ENCODE assay signal across 1 cellular context in genomic region chr11:88320149-88320559, GRCh38.
TF ChIP-seq lines count a peak whose summit lies in the region.

No MANE protein-coding gene starts in this region.

TF ChIP-seq in HEK293, 187 proteins besides CTCF, POLR2A, EP300 and RAD21 (continued from another document and continues in another):
- TF ChIP-seq PRDM2 (tag by site-specific recombination; IDR thresholded peaks at IDR 0.05; ENCODE audit: borderline replicate concordance) (no peak), ZNF133 (tag by site-specific recombination; IDR thresholded peaks at IDR 0.05) (no peak), ZBTB11 (tag by site-specific recombination; conservative IDR thresholded peaks at IDR 0.05; ENCODE audit: low read depth) (no peak), ELK4 (IDR thresholded peaks at IDR 0.05; ENCODE audit: borderline replicate concordance, low read depth, low read length) (no peak), ZNF830 (tag by site-specific recombination; IDR thresholded peaks at IDR 0.05; ENCODE audit: low read depth) (no peak), SP7 (tag by site-specific recombination; IDR thresholded peaks at IDR 0.05) (peak; percentile 94), GLI2 (tag by site-specific recombination; IDR thresholded peaks at IDR 0.05; ENCODE audit: borderline replicate concordance, low read depth) (peak; percentile 98), ZNF114 (tag by site-specific recombination; IDR thresholded peaks at IDR 0.05) (no peak), YY2 (tag by site-specific recombination; IDR thresholded peaks at IDR 0.05) (0 out of 2 replicates have a peak, but pooled peaks have one; percentile 45), ZNF26 (tag by site-specific recombination; IDR thresholded peaks at IDR 0.05) (no peak), ZBTB1 (tag by site-specific recombination; IDR thresholded peaks at IDR 0.05) (no peak), ZBTB7A (tag by site-specific recombination; IDR thresholded peaks at IDR 0.05; ENCODE audit: low read depth) (no peak), ZSCAN5A (tag by site-specific recombination; IDR thresholded peaks at IDR 0.05) (no peak), HOXD13 (CRISPR knock-in tag; IDR thresholded peaks at IDR 0.05; ENCODE audit: borderline replicate concordance) (no peak), ZNF292 (tag by site-specific recombination; IDR thresholded peaks at IDR 0.05; ENCODE audit: borderline replicate concordance, low read depth) (no peak), ZNF366 (tag by site-specific recombination; conservative IDR thresholded peaks at IDR 0.05) (no peak), ZNF610 (tag by site-specific recombination; IDR thresholded peaks at IDR 0.05; ENCODE audit: borderline replicate concordance) (no peak; the same call in 1 of the 2 replicates), KLF17 (tag by site-specific recombination; IDR thresholded peaks at IDR 0.05) (no peak), KLF9 (tag by site-specific recombination; IDR thresholded peaks at IDR 0.05; ENCODE audit: low read depth) (0 out of 2 replicates have a peak, but pooled peaks have one; percentile 25), WT1 (tag by site-specific recombination; IDR thresholded peaks at IDR 0.05) (peak; percentile 80), ZNF132 (tag by site-specific recombination; IDR thresholded peaks at IDR 0.05; ENCODE audit: borderline replicate concordance) (no peak), ZNF23 (tag by site-specific recombination; IDR thresholded peaks at IDR 0.05; ENCODE audit: borderline replicate concordance) (no peak), ZNF623 (tag by site-specific recombination; IDR thresholded peaks at IDR 0.05) (no peak), ZBTB6 (tag by site-specific recombination; IDR thresholded peaks at IDR 0.05) (peak; percentile 48; the same call in 1 of the 2 replicates), REPIN1 (tag by site-specific recombination; IDR thresholded peaks at IDR 0.05; ENCODE audit: low read depth) (no peak), ZNF488 (tag by site-specific recombination; IDR thresholded peaks at IDR 0.05) (peak; percentile 92), ZNF626 (tag by site-specific recombination; IDR thresholded peaks at IDR 0.05) (peak; percentile 45; the same call in 1 of the 2 replicates), ZSCAN23 (tag by site-specific recombination; IDR thresholded peaks at IDR 0.05) (no peak), ZNF18 (tag by site-specific recombination; IDR thresholded peaks at IDR 0.05) (peak; percentile 81), ZNF501 (tag by site-specific recombination; IDR thresholded peaks at IDR 0.05) (no peak), FEZF1 (tag by site-specific recombination; IDR thresholded peaks at IDR 0.05) (peak; percentile 95), AEBP2 (tag by site-specific recombination; IDR thresholded peaks at IDR 0.05; ENCODE audit: borderline replicate concordance) (0 out of 2 replicates have a peak, but pooled peaks have one; percentile 38), ZNF510 (tag by site-specific recombination; IDR thresholded peaks at IDR 0.05; ENCODE audit: insufficient replicate concordance) (no peak), ZNF571 (tag by site-specific recombination; IDR thresholded peaks at IDR 0.05) (no peak), ZNF121 (tag by site-specific recombination; IDR thresholded peaks at IDR 0.05) (no peak), ZNF624 (tag by site-specific recombination; IDR thresholded peaks at IDR 0.05) (no peak)
